In genomic region chr6:129817332-129817731, GRCh38 we compare ENCODE assay signal across 21 cellular contexts. TPM values are rescaled to one million over a fixed set of nuclear protein-coding genes. Genes with fewer than 3 reads are reported as not detected.
DNase-seq lines count a peak whose midpoint lies in the region; ATAC-seq and TF ChIP-seq lines count a peak whose summit lies in the region.
"Had no signal": no experiment of that assay in that cellular context is flagged by ENCODE, and none has a peak within 500 bp of the region (broad histone marks: within the 10 kb centered on the region; RNA-seq: fewer than 3 reads in every experiment).

No MANE protein-coding gene starts in this region.

- intact Hi-C loops in activated CD8-positive, alpha-beta T cell treated with anti-CD3 and anti-CD28 coated beads for 36 hours (cut with micrococcal nuclease), result no loop called here
- intact Hi-C loops in HCT116 (cut with micrococcal nuclease), result no loop called here

- no peaks in the 10 kb centered on the region for H3K79me2 ChIP-seq in HCT116 (ENCODE audit: insufficient read depth, low read length)

- BruUV-seq in HCT116 (replicated peaks; lab: Mats Ljungman, UMichigan), result no TSS peak

- peaks cover 6% of the 10 kb centered on the region for H3K27me3 Mint-ChIP-seq in activated CD8-positive, alpha-beta T cell treated with anti-CD3 and anti-CD28 coated beads for 36 hours
- H3K27me3 Mint-ChIP-seq in activated CD8-positive, alpha-beta T cell treated with anti-CD3 and anti-CD28 coated beads, Interleukin-2, amount 10 ng/mL, durations not matched to agents 7 days and 5 days (ENCODE audit: low read depth), result peaks cover 18% of the 10 kb centered on the region
- H3K27me3 Mint-ChIP-seq in mesothelial cell of epicardium (ENCODE audit: low read depth), result peaks cover 15% of the 10 kb centered on the region

- no peak overlapping the region for H3K4me3 Mint-ChIP-seq in activated CD8-positive, alpha-beta T cell treated with anti-CD3 and anti-CD28 coated beads for 36 hours
- no peak overlapping the region for H3K4me3 Mint-ChIP-seq in activated CD8-positive, alpha-beta T cell treated with anti-CD3 and anti-CD28 coated beads, Interleukin-2, amount 10 ng/mL, durations not matched to agents 7 days and 5 days
- H3K4me3 Mint-ChIP-seq in mesothelial cell of epicardium, result no peak overlapping the region
- H3K4me3 Mint-ChIP-seq: CD8-positive, alpha-beta T cell; HFFc6 had no signal

- H3K9me2 ChIP-seq in HCT116 (ENCODE audit: insufficient read depth), result peaks cover 8% of the 10 kb centered on the region; the same call in 1 of the 2 replicates

- H3K4me2 ChIP-seq in BLaER1 (0 out of 2 replicates have a peak overlapping the region, but pooled peaks have one; percentile 2), HCT116 (ENCODE audit: low read length) (no peak overlapping the region)

- no peak overlapping the region for H3K27ac Mint-ChIP-seq in activated CD8-positive, alpha-beta T cell treated with anti-CD3 and anti-CD28 coated beads for 36 hours
- no peak overlapping the region for H3K27ac Mint-ChIP-seq in activated CD8-positive, alpha-beta T cell treated with anti-CD3 and anti-CD28 coated beads, Interleukin-2, amount 10 ng/mL, durations not matched to agents 7 days and 5 days
- H3K27ac Mint-ChIP-seq in mesothelial cell of epicardium, result no peak overlapping the region
- H3K27ac Mint-ChIP-seq: CD8-positive, alpha-beta T cell; HFFc6 had no signal

- no peak for DNase-seq in activated CD8-positive, alpha-beta T cell treated with anti-CD3 and anti-CD28 coated beads for 36 hours
- no peak for DNase-seq in activated CD8-positive, alpha-beta T cell treated with anti-CD3 and anti-CD28 coated beads, Interleukin-2, amount 10 ng/mL, durations not matched to agents 7 days and 5 days
- no peak for DNase-seq in HCT116 (ENCODE audit: low read depth, low spot score)
- DNase-seq in fibroblast of peridontal ligament (ENCODE audit: extremely low read depth), result peak; percentile 2
- DNase-seq in mesothelial cell of epicardium (ENCODE audit: low spot score in 2 of 2, unreplicated experiment in 2 of 2), result no peak
- no peak for DNase-seq in stimulated activated CD4-positive, alpha-beta T cell treated with anti-CD3 and anti-CD28 coated beads, Interleukin-2, amount 100 ng/mL, for 48 hours
- DNase-seq: 8988T; Calu3; CD8-positive, alpha-beta T cell; DMS 273 treated with DMSO at 0.1 percent for 48 hours; DMS53; DND-41; EL; HCEC 1CT; HFFc6 had no signal

- H3K9me3 ChIP-seq in BLaER1 (no peaks in the 10 kb centered on the region), HCT116 (ENCODE audit: control insufficient read depth in 1 of 2, insufficient read depth in 1 of 2, low read depth in 1 of 2, low read length in 2 of 2) (no peaks in the 10 kb centered on the region)
- H3K9me3 ChIP-seq: BLaER1 treated with 17β-estradiol and CSF1 and Interleukin-3, amounts not matched to agents 10 nM and 100 nM had no signal

- H3K4me3 ChIP-seq in BLaER1 (no peak overlapping the region), HCT116 (replicated peaks in 1 of 2; ENCODE audit: low read depth in 1 of 2, low read length in 2 of 2) (no peak overlapping the region)
- H3K4me3 ChIP-seq: BLaER1 treated with 17β-estradiol and CSF1 and Interleukin-3, amounts not matched to agents 10 nM and 100 nM; GM12878 had no signal

- no peaks in the 10 kb centered on the region for H3K27me3 ChIP-seq in BLaER1
- no peaks in the 10 kb centered on the region for H3K27me3 ChIP-seq in HCT116 (ENCODE audit: insufficient read depth, low read length)
- H3K27me3 ChIP-seq: BLaER1 treated with 17β-estradiol and CSF1 and Interleukin-3, amounts not matched to agents 10 nM and 100 nM had no signal

- H4K20me1 ChIP-seq in BLaER1 (no peaks in the 10 kb centered on the region), HCT116 (ENCODE audit: insufficient read depth) (no peaks in the 10 kb centered on the region)
- H4K20me1 ChIP-seq: BLaER1 treated with 17β-estradiol and CSF1 and Interleukin-3, amounts not matched to agents 10 nM and 100 nM had no signal

- H3K36me3 ChIP-seq in BLaER1 (no peaks in the 10 kb centered on the region), HCT116 (ENCODE audit: control insufficient read depth in 1 of 2, insufficient read depth in 2 of 2, low read length in 2 of 2) (no peaks in the 10 kb centered on the region)
- H3K36me3 ChIP-seq: BLaER1 treated with 17β-estradiol and CSF1 and Interleukin-3, amounts not matched to agents 10 nM and 100 nM had no signal

- H3K9ac ChIP-seq in BLaER1 (no peak overlapping the region), HCT116 (ENCODE audit: low read length) (no peak overlapping the region)
- H3K9ac ChIP-seq: BLaER1 treated with 17β-estradiol and CSF1 and Interleukin-3, amounts not matched to agents 10 nM and 100 nM had no signal

- H3K4me1 ChIP-seq in BLaER1 (peaks cover 6% of the 10 kb centered on the region; the same call in 1 of the 2 replicates), HCT116 (ENCODE audit: control insufficient read depth in 1 of 2, insufficient read depth in 2 of 2, low read length in 2 of 2) (no peaks in the 10 kb centered on the region)

- ATAC-seq in activated CD8-positive, alpha-beta T cell treated with anti-CD3 and anti-CD28 coated beads for 36 hours, result peak; percentile 17
- ATAC-seq in activated CD8-positive, alpha-beta T cell treated with anti-CD3 and anti-CD28 coated beads, Interleukin-2, amount 10 ng/mL, durations not matched to agents 7 days and 5 days, result no peak
- ATAC-seq in HCT116, result no peak
- ATAC-seq: CD8-positive, alpha-beta T cell; GM12878 had no signal

- POLR2A ChIA-PET in activated CD8-positive, alpha-beta T cell treated with anti-CD3 and anti-CD28 coated beads for 36 hours (lab: Charles Lee), result no interaction called here
- POLR2A ChIA-PET in activated CD8-positive, alpha-beta T cell treated with anti-CD3 and anti-CD28 coated beads, Interleukin-2, amount 10 ng/mL, durations not matched to agents 7 days and 5 days (lab: Charles Lee), result no interaction called here
- POLR2A ChIA-PET in HCT116 (lab: Charles Lee), result no interaction called here

- no peak for TF ChIP-seq RAD21 in HCT116 (IDR thresholded peaks at IDR 0.05; ENCODE audit: low read depth)

- no peaks in the 10 kb centered on the region for H3K9me3 Mint-ChIP-seq in activated CD8-positive, alpha-beta T cell treated with anti-CD3 and anti-CD28 coated beads for 36 hours
- no peaks in the 10 kb centered on the region for H3K9me3 Mint-ChIP-seq in activated CD8-positive, alpha-beta T cell treated with anti-CD3 and anti-CD28 coated beads, Interleukin-2, amount 10 ng/mL, durations not matched to agents 7 days and 5 days (ENCODE audit: insufficient read depth)
- H3K9me3 Mint-ChIP-seq in mesothelial cell of epicardium, result no peaks in the 10 kb centered on the region
- H3K9me3 Mint-ChIP-seq: CD8-positive, alpha-beta T cell; HFFc6 had no signal

- H3K4me1 Mint-ChIP-seq in activated CD8-positive, alpha-beta T cell treated with anti-CD3 and anti-CD28 coated beads for 36 hours (ENCODE audit: low read depth), result peaks cover 7% of the 10 kb centered on the region
- H3K4me1 Mint-ChIP-seq in activated CD8-positive, alpha-beta T cell treated with anti-CD3 and anti-CD28 coated beads, Interleukin-2, amount 10 ng/mL, durations not matched to agents 7 days and 5 days (ENCODE audit: low read depth), result no peaks in the 10 kb centered on the region
- H3K4me1 Mint-ChIP-seq in mesothelial cell of epicardium, result no peaks in the 10 kb centered on the region

- no peak for TF ChIP-seq CTCF in activated CD8-positive, alpha-beta T cell treated with anti-CD3 and anti-CD28 coated beads for 36 hours (IDR thresholded peaks at IDR 0.05)
- no peak for TF ChIP-seq CTCF in HCT116 (IDR thresholded peaks at IDR 0.05 in 2 of 3, conservative IDR thresholded peaks at IDR 0.05 in 1 of 3; ENCODE audit: borderline replicate concordance in 1 of 3, insufficient read depth in 1 of 3, low read depth in 2 of 3, low read length in 2 of 3)
- TF ChIP-seq CTCF in mesothelial cell of epicardium (IDR thresholded peaks at IDR 0.05; ENCODE audit: unreplicated experiment), result no peak

- H2AFZ ChIP-seq in HCT116 (ENCODE audit: low read depth, low read length, poor library complexity, severe bottlenecking), result peak overlapping the region; percentile 62

- H3K27ac ChIP-seq in BLaER1 (no peak overlapping the region), HCT116 (ENCODE audit: low read depth, low read length) (no peak overlapping the region)
- H3K27ac ChIP-seq: BLaER1 treated with 17β-estradiol and CSF1 and Interleukin-3, amounts not matched to agents 10 nM and 100 nM had no signal

- RAD21 ChIA-PET in HCT116 (lab: Charles Lee; ENCODE audit: low non-redundant PET in 1 of 2, low total read pairs in 2 of 2, uncharacterized antibody in 2 of 2, unreplicated experiment in 2 of 2), result no interaction called here

- CTCF ChIA-PET in activated CD8-positive, alpha-beta T cell treated with anti-CD3 and anti-CD28 coated beads for 36 hours (lab: Charles Lee), result no interaction called here
- CTCF ChIA-PET in activated CD8-positive, alpha-beta T cell treated with anti-CD3 and anti-CD28 coated beads, Interleukin-2, amount 10 ng/mL, durations not matched to agents 7 days and 5 days (lab: Charles Lee), result no interaction called here
- CTCF ChIA-PET in HCT116 (lab: Charles Lee), result interaction anchor here (1.0 kb wide), 1 partner anchor 35 kb away, joined by 3 read pairs; no protein-coding TSS in a partner anchor

- TF ChIP-seq POLR2A in HCT116 (IDR thresholded peaks at IDR 0.05; ENCODE audit: borderline replicate concordance, extremely low read depth, insufficient read depth, insufficient read length), result no peak

- no peaks in the 10 kb centered on the region for H3K36me3 Mint-ChIP-seq in activated CD8-positive, alpha-beta T cell treated with anti-CD3 and anti-CD28 coated beads for 36 hours (ENCODE audit: low read depth)
- no peaks in the 10 kb centered on the region for H3K36me3 Mint-ChIP-seq in activated CD8-positive, alpha-beta T cell treated with anti-CD3 and anti-CD28 coated beads, Interleukin-2, amount 10 ng/mL, durations not matched to agents 7 days and 5 days (ENCODE audit: low read depth)
- no peaks in the 10 kb centered on the region for H3K36me3 Mint-ChIP-seq in mesothelial cell of epicardium
- H3K36me3 Mint-ChIP-seq: CD8-positive, alpha-beta T cell had no signal

TF ChIP-seq in HCT116, 20 proteins besides CTCF, POLR2A, EP300 and RAD21 (continues in another document):
- no peak for TF ChIP-seq CBX3 (IDR thresholded peaks at IDR 0.05; ENCODE audit: low read depth)
- TF ChIP-seq ZNF274 (IDR thresholded peaks at IDR 0.05; ENCODE audit: low read depth, low read length), result no peak
- no peak for TF ChIP-seq YY1 (IDR thresholded peaks at IDR 0.05; ENCODE audit: extremely low read depth, insufficient replicate concordance, low read depth, low read length)
- no peak for TF ChIP-seq ELF1 (IDR thresholded peaks at IDR 0.05; ENCODE audit: borderline replicate concordance, low read depth)
- TF ChIP-seq EGR1 (IDR thresholded peaks at IDR 0.05; ENCODE audit: low read depth), result no peak

RNA-seq across cellular contexts. Expression of gene TMEM244, which starts 43.8 kb away (rescaled TPM):
- total RNA-seq in activated CD8-positive, alpha-beta T cell treated with anti-CD3 and anti-CD28 coated beads for 36 hours, result under 1 TPM in 1 of 2 experiments, not detected in 1; 0.54 TPM
- not detected for total RNA-seq in activated CD8-positive, alpha-beta T cell treated with anti-CD3 and anti-CD28 coated beads, Interleukin-2, amount 10 ng/mL, durations not matched to agents 7 days and 5 days
- not detected for total RNA-seq in HCT116 (2021; ENCODE audit: unreplicated experiment)
- not detected in 2 replicates for polyA plus RNA-seq in HCT116 (2012)
- total RNA-seq in mesothelial cell of epicardium, result not detected in 3 replicates
- total RNA-seq: A673; Calu3; CD8-positive, alpha-beta T cell; G401; GM12878; HFFc6 had no signal
- polyA plus RNA-seq: AG04450 had no signal
